1 cellular context compared by ENCODE assay signal in genomic region chr1:41631154-41631553, GRCh38.
TF ChIP-seq lines count a peak whose summit lies in the region.

No MANE protein-coding gene starts in this region.

TF ChIP-seq in IMR-90, 13 proteins besides CTCF, POLR2A, EP300 and RAD21:
- no peak for TF ChIP-seq RCOR1 (IDR thresholded peaks at IDR 0.05; ENCODE audit: insufficient replicate concordance, low read length)
